In the genomic region with DNA sequence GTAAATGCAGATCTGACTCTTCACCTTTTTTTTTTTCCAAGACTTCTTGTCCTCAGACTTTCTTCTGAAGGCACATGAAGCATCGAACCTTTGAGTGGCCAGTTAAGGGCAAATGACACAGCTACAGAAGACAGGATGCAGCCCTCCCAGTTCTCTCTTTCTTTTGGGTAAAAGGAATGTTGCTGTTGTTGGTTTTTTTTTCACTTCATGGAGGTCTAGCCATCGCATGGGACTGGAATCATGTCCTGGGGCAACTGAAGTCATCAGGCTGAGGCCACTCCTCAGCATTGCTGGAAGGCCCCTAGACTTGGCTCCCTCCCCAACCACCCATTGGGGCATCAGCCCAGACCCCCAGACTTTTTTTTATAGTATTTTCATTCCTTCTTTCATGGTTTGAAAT, we compare ENCODE assay signal across 20 cellular contexts.
DNase-seq lines count a peak whose midpoint lies in the region; TF ChIP-seq lines count a peak whose summit lies in the region.
"Had no signal": no experiment of that assay in that cellular context is flagged by ENCODE, and none has a peak within 500 bp of the region (broad histone marks: within the 10 kb centered on the region; RNA-seq: fewer than 3 reads in every experiment).

No MANE protein-coding gene starts in this region.

- DNase-seq in EL (peak; percentile 53), islet precursor cell (peak; percentile 55), glomerular visceral epithelial cell (ENCODE audit: extremely low spot score) (no peak), posterior cingulate gyrus (no peak), spleen (no peak)
- DNase-seq: 8988T; ACHN; BE2C; C1 segment of cervical spinal cord; CD4-positive, alpha-beta memory T cell; CD4-positive, CD25-positive, alpha-beta regulatory T cell; CD8-positive, alpha-beta memory T cell; COR-L47; DMS 273 treated with DMSO at 0.1 percent for 48 hours; DMS153; DMS53; DMS79; DND-41; GF-D8 had no signal

- intact Hi-C loops in posterior cingulate gyrus (cut with DNase I) (no loop called here), spleen (cut with DNase I; ENCODE audit: low total_unique reads) (no loop called here)

- H3K9me3 ChIP-seq in spleen = peaks cover 0 to 27% (median 0%) of the 10 kb centered on the region in 8 donors
- H3K9me3 ChIP-seq: BE2C, BLaER1 had no signal

- no peaks in the 10 kb centered on the region for H3K4me1 ChIP-seq in spleen
- H3K4me1 ChIP-seq: BE2C, BLaER1 had no signal

- no peaks in the 10 kb centered on the region for H3K27me3 ChIP-seq in spleen (replicated peaks in 1 of 7)
- H3K27me3 ChIP-seq: BE2C, BLaER1 had no signal

- H3K27ac ChIP-seq in spleen = no peak overlapping the region
- H3K27ac ChIP-seq: BLaER1 had no signal

- WGBS in spleen, 5 donors = 78 to 89% (median 82%) methylated on average over 2 of the region's 2 CpGs

- no peak for TF ChIP-seq CTCF in spleen (IDR thresholded peaks at IDR 0.05 in 8 of 11, conservative IDR thresholded peaks at IDR 0.05 in 3 of 11)

- no peaks in the 10 kb centered on the region for H3K36me3 ChIP-seq in spleen
- H3K36me3 ChIP-seq: BE2C, BLaER1 had no signal

- H3K4me3 ChIP-seq in spleen = no peak overlapping the region
- H3K4me3 ChIP-seq: BLaER1 had no signal

- no peak for TF ChIP-seq POLR2A in spleen (IDR thresholded peaks at IDR 0.05)

Comparison
In these comparisons a context has a peak if more than half of its experiments do, and no peak if none do; other contexts are left out.
1. DNase-seq: peak in EL (single experiment) and islet precursor cell (single experiment); none in glomerular visceral epithelial cell (single experiment), posterior cingulate gyrus (0 of 10) and spleen (single experiment).